ENCODE assay signal across 19 cellular contexts in the genomic region with DNA sequence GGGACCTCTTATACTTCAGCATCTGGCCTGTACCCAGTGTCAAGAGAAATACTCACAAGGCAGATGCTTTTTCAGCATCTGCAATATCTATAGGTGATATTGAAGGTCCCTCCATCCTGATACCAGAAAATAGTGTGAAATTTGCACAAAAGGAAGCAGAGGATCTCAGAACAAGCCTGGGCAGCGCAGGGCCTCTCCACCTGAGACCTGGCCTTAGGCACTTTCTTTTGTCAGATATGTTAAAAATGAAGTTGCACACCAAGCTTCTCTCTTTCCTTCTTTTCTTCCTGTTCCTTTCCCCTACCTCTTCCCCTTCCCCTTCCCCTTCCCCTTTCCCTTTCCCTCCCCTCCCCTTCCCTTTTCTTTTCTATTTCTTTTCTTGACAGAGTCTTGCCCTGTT.
DNase-seq lines count a peak whose midpoint lies in the region; ATAC-seq and TF ChIP-seq lines count a peak whose summit lies in the region.
"Had no signal": no experiment of that assay in that cellular context is flagged by ENCODE, and none has a peak within 500 bp of the region (broad histone marks: within the 10 kb centered on the region; RNA-seq: fewer than 3 reads in every experiment).

No MANE protein-coding gene starts in this region.

- H3K9me3 Mint-ChIP-seq in activated CD4-positive, alpha-beta T cell treated with anti-CD3 and anti-CD28 coated beads, Interleukin-2, amount 10 ng/mL, durations not matched to agents 7 days and 5 days, result no peaks in the 10 kb centered on the region
- no peaks in the 10 kb centered on the region for H3K9me3 Mint-ChIP-seq in CD4-positive, alpha-beta T cell
- no peaks in the 10 kb centered on the region for H3K9me3 Mint-ChIP-seq in activated B cell treated with CpG ODN at 0.5 μM for 24 hours
- H3K9me3 Mint-ChIP-seq: CD8-positive, alpha-beta memory T cell had no signal

- no peak for TF ChIP-seq CTCF in CD4-positive, alpha-beta T cell (IDR thresholded peaks at IDR 0.05)
- TF ChIP-seq CTCF in activated B cell treated with CpG ODN at 0.5 μM for 24 hours (IDR thresholded peaks at IDR 0.05), result no peak

- peaks cover 15% of the 10 kb centered on the region for H3K4me1 Mint-ChIP-seq in activated CD4-positive, alpha-beta T cell treated with anti-CD3 and anti-CD28 coated beads, Interleukin-2, amount 10 ng/mL, durations not matched to agents 7 days and 5 days
- H3K4me1 Mint-ChIP-seq in CD4-positive, alpha-beta T cell (ENCODE audit: low read depth), result peaks cover 33% of the 10 kb centered on the region
- peaks cover 28% of the 10 kb centered on the region for H3K4me1 Mint-ChIP-seq in activated B cell treated with CpG ODN at 0.5 μM for 24 hours

- no peaks in the 10 kb centered on the region for H3K27me3 ChIP-seq in CD4-positive, alpha-beta T cell (ENCODE audit: control insufficient read depth, insufficient read depth, low read length)
- H3K27me3 ChIP-seq: BE2C had no signal

- DNase-seq in activated CD4-positive, alpha-beta T cell treated with anti-CD3 and anti-CD28 coated beads, Interleukin-2, amount 10 ng/mL, durations not matched to agents 7 days and 5 days, result no peak
- DNase-seq in activated CD4-positive, alpha-beta T cell treated with anti-CD3 and anti-CD28 coated beads, Interleukin-2, amount 50 U/mL, for 1 hour, result no peak
- DNase-seq in CD4-positive, alpha-beta T cell, result no peak
- DNase-seq in activated B cell treated with CpG ODN at 0.5 μM for 24 hours (no peak), epithelial cell of prostate (ENCODE audit: low read depth, low spot score) (no peak), DMS114 treated with DMSO at 0.1 percent for 48 hours (lab: John Stamatoyannopoulos, UW; ENCODE audit: unreplicated experiment) (no peak), NCI-H187 treated with DMSO at 0.1 percent for 48 hours (lab: John Stamatoyannopoulos, UW) (no peak)
- DNase-seq: 8988T; BE2C; CD8-positive, alpha-beta memory T cell; GDM1; GM23248; NCI-H1436 treated with DMSO at 0.1 percent for 48 hours; NCI-H2081; NCI-H774 had no signal

- H3K27ac ChIP-seq in CD4-positive, alpha-beta T cell (ENCODE audit: low read depth, low read length), result peak overlapping the region; percentile 7
- peak overlapping the region; percentile 41 for H3K27ac ChIP-seq in epithelial cell of prostate
- H3K27ac ChIP-seq: GM23248 had no signal

- intact Hi-C loops in CD4-positive, alpha-beta T cell (cut with DNase I, micrococcal nuclease), result loop anchor here in 1 of 2 experiments (1.0 kb wide), 1 partner anchor 13 kb away; no protein-coding TSS in a partner anchor
- intact Hi-C loops in activated B cell treated with CpG ODN at 0.5 μM for 24 hours (cut with micrococcal nuclease), result no loop called here

- H3K4me3 Mint-ChIP-seq in activated CD4-positive, alpha-beta T cell treated with anti-CD3 and anti-CD28 coated beads, Interleukin-2, amount 10 ng/mL, durations not matched to agents 7 days and 5 days, result no peak overlapping the region
- H3K4me3 Mint-ChIP-seq in CD4-positive, alpha-beta T cell, result no peak overlapping the region
- H3K4me3 Mint-ChIP-seq in activated B cell treated with CpG ODN at 0.5 μM for 24 hours, result no peak overlapping the region

- no peaks in the 10 kb centered on the region for H3K27me3 Mint-ChIP-seq in activated CD4-positive, alpha-beta T cell treated with anti-CD3 and anti-CD28 coated beads, Interleukin-2, amount 10 ng/mL, durations not matched to agents 7 days and 5 days
- no peaks in the 10 kb centered on the region for H3K27me3 Mint-ChIP-seq in CD4-positive, alpha-beta T cell
- H3K27me3 Mint-ChIP-seq in activated B cell treated with CpG ODN at 0.5 μM for 24 hours, result no peaks in the 10 kb centered on the region
- H3K27me3 Mint-ChIP-seq: CD8-positive, alpha-beta memory T cell had no signal

- no peak for ATAC-seq in CD4-positive, alpha-beta T cell (ENCODE audit: poor library complexity)
- ATAC-seq in activated B cell treated with CpG ODN at 0.5 μM for 24 hours (ENCODE audit: low read depth) (no peak), GM21717 (IDR thresholded peaks at IDR 0.05; ENCODE audit: unreplicated experiment) (no peak)
- ATAC-seq: GM12878, HCT116, Right ventricle myocardium inferior had no signal

- H3K27ac Mint-ChIP-seq in activated CD4-positive, alpha-beta T cell treated with anti-CD3 and anti-CD28 coated beads, Interleukin-2, amount 10 ng/mL, durations not matched to agents 7 days and 5 days, result peak overlapping the region; percentile 36
- H3K27ac Mint-ChIP-seq in CD4-positive, alpha-beta T cell, result peak overlapping the region; percentile 55
- peak overlapping the region; percentile 35 for H3K27ac Mint-ChIP-seq in activated B cell treated with CpG ODN at 0.5 μM for 24 hours

- POLR2A ChIA-PET in activated CD4-positive, alpha-beta T cell treated with anti-CD3 and anti-CD28 coated beads, Interleukin-2, amount 10 ng/mL, durations not matched to agents 7 days and 5 days (lab: Charles Lee), result no interaction called here
- POLR2A ChIA-PET in CD4-positive, alpha-beta T cell (lab: Charles Lee), result interaction anchor here (0.8 to 1.2 kb wide), 2 partner anchors 8 to 12 kb away, joined by 3 read pairs; no protein-coding TSS in a partner anchor
- POLR2A ChIA-PET in activated B cell treated with CpG ODN at 0.5 μM for 24 hours (lab: Charles Lee), result no interaction called here

- H3K9me3 ChIP-seq in CD4-positive, alpha-beta T cell (ENCODE audit: control insufficient read depth, low read length), result no peaks in the 10 kb centered on the region
- H3K9me3 ChIP-seq: BE2C had no signal

- CTCF ChIA-PET in activated CD4-positive, alpha-beta T cell treated with anti-CD3 and anti-CD28 coated beads, Interleukin-2, amount 10 ng/mL, durations not matched to agents 7 days and 5 days (lab: Charles Lee), result interaction anchor here (0.5 to 0.6 kb wide), 2 partner anchors 30 to 1045 kb away, joined by 3 to 4 read pairs; no protein-coding TSS in a partner anchor
- CTCF ChIA-PET in CD4-positive, alpha-beta T cell (lab: Charles Lee), result no interaction called here
- CTCF ChIA-PET in activated B cell treated with CpG ODN at 0.5 μM for 24 hours (lab: Charles Lee), result no interaction called here

- H3K36me3 Mint-ChIP-seq in activated CD4-positive, alpha-beta T cell treated with anti-CD3 and anti-CD28 coated beads, Interleukin-2, amount 10 ng/mL, durations not matched to agents 7 days and 5 days (ENCODE audit: low read depth), result peaks cover 32% of the 10 kb centered on the region
- peaks cover 63% of the 10 kb centered on the region for H3K36me3 Mint-ChIP-seq in CD4-positive, alpha-beta T cell (ENCODE audit: low read depth)
- peaks cover 48% of the 10 kb centered on the region for H3K36me3 Mint-ChIP-seq in activated B cell treated with CpG ODN at 0.5 μM for 24 hours (ENCODE audit: low read depth)
